In the genomic region with DNA sequence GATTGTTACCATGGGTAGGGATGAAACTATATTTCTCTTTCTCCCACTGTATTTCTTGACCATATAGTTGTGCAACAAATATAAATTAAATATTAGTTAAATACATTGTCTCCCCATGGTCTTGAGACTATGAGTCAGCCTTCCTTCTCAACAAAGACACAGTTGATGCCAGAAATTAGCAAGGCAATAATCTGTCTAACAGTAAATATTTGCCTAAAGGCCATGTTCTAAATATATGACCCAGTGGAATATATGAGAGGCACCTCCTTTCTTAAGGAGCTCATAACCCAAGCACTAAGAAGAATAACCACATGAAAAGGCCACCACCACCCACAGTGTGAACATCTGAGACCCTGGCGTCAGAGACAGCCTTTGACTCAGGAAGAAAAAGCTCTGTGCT, we compare ENCODE assay signal across 15 cellular contexts.
"Had no signal": no experiment of that assay in that cellular context is flagged by ENCODE, and none has a peak within 500 bp of the region (broad histone marks: within the 10 kb centered on the region; RNA-seq: fewer than 3 reads in every experiment).

No MANE protein-coding gene starts in this region.

- H3K4me1 ChIP-seq: lower lobe of right lung, right lobe of liver, testis, upper lobe of right lung had no signal

- H3K9me3 ChIP-seq: lower lobe of right lung, mucosa of descending colon, right lobe of liver, testis, upper lobe of right lung had no signal

- DNase-seq: activated CD4-positive, alpha-beta T cell treated with anti-CD3 and anti-CD28 coated beads, Interleukin-2, amount 10 ng/mL, durations not matched to agents 7 days and 5 days; activated CD4-positive, CD25-positive, alpha-beta regulatory T cell; activated T-cell treated with anti-CD3 and anti-CD28 coated beads, Interleukin-2, amount 50 U/mL, for 1 hour; amygdala; hippocampal formation; lower lobe of right lung; mucosa of descending colon; natural killer cell; nucleus accumbens; right lobe of liver; stimulated activated CD4-positive, alpha-beta T cell treated with anti-CD3 and anti-CD28 coated beads, Interleukin-4, amount 100 ng/mL, for 1 hour; stimulated activated CD8-positive, alpha-beta memory T cell treated with anti-CD3 and anti-CD28 coated beads, Interleukin-4, amount 100 ng/mL, for 48 hours; T-helper 17 cell; testis; upper lobe of right lung had no signal

- H3K36me3 ChIP-seq: lower lobe of right lung, right lobe of liver, upper lobe of right lung had no signal

- ATAC-seq: lower lobe of right lung, mucosa of descending colon, natural killer cell, right lobe of liver, T-helper 17 cell, upper lobe of right lung had no signal

- H3K27ac ChIP-seq: lower lobe of right lung, right lobe of liver, testis, upper lobe of right lung had no signal

- H3K4me3 ChIP-seq: lower lobe of right lung, mucosa of descending colon, right lobe of liver, testis, upper lobe of right lung had no signal

- H3K27me3 ChIP-seq: right lobe of liver, testis, upper lobe of right lung had no signal
